In genomic region chr9:82535432-82535998, GRCh38 we compare ENCODE assay signal across 1 cellular context.
TF ChIP-seq lines count a peak whose summit lies in the region.

No MANE protein-coding gene starts in this region.

TF ChIP-seq in SK-N-SH treated with all-trans-retinoic acid at 6 μM for 48 hours, 23 proteins besides CTCF, POLR2A, EP300 and RAD21 (continued from another document):
- TF ChIP-seq, protein P1, sequence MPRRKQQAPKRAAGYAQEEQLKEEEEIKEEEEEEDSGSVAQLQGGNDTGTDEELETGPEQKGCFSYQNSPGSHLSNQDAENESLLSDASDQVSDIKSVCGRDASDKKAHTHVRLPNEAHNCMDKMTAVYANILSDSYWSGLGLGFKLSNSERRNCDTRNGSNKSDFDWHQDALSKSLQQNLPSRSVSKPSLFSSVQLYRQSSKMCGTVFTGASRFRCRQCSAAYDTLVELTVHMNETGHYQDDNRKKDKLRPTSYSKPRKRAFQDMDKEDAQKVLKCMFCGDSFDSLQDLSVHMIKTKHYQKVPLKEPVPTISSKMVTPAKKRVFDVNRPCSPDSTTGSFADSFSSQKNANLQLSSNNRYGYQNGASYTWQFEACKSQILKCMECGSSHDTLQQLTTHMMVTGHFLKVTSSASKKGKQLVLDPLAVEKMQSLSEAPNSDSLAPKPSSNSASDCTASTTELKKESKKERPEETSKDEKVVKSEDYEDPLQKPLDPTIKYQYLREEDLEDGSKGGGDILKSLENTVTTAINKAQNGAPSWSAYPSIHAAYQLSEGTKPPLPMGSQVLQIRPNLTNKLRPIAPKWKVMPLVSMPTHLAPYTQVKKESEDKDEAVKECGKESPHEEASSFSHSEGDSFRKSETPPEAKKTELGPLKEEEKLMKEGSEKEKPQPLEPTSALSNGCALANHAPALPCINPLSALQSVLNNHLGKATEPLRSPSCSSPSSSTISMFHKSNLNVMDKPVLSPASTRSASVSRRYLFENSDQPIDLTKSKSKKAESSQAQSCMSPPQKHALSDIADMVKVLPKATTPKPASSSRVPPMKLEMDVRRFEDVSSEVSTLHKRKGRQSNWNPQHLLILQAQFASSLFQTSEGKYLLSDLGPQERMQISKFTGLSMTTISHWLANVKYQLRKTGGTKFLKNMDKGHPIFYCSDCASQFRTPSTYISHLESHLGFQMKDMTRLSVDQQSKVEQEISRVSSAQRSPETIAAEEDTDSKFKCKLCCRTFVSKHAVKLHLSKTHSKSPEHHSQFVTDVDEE (CRISPR knock-in tag; IDR thresholded peaks at IDR 0.05): no peak
- TF ChIP-seq PPARA (CRISPR knock-in tag; IDR thresholded peaks at IDR 0.05; ENCODE audit: borderline replicate concordance) (no peak), CSDC2 (CRISPR knock-in tag; IDR thresholded peaks at IDR 0.05) (no peak), ZNF70 (CRISPR knock-in tag; IDR thresholded peaks at IDR 0.05) (no peak), TOX (CRISPR knock-in tag; IDR thresholded peaks at IDR 0.05; ENCODE audit: borderline replicate concordance) (no peak), BACH2 (CRISPR knock-in tag; IDR thresholded peaks at IDR 0.05; ENCODE audit: borderline replicate concordance) (no peak), SNAI2 (CRISPR knock-in tag; IDR thresholded peaks at IDR 0.05) (no peak)
